In genomic region chr3:112115806-112116383, GRCh38 we compare ENCODE assay signal across 1 cellular context.
TF ChIP-seq lines count a peak whose summit lies in the region.

No MANE protein-coding gene starts in this region.

TF ChIP-seq in GM12878, 131 proteins besides CTCF, POLR2A, EP300 and RAD21 (continued from another document and continues in another):
- no peak for TF ChIP-seq PRDM15 (CRISPR knock-in tag; IDR thresholded peaks at IDR 0.05)
- TF ChIP-seq RAD51 (IDR thresholded peaks at IDR 0.05), result no peak
- no peak for TF ChIP-seq SIN3A (IDR thresholded peaks at IDR 0.05; ENCODE audit: low read depth, low read length)
- 0 out of 2 replicates have a peak, but pooled peaks have one; percentile 14 for TF ChIP-seq GATAD2B (conservative IDR thresholded peaks at IDR 0.05; ENCODE audit: low read depth)
- TF ChIP-seq ZNF274 (IDR thresholded peaks at IDR 0.05; ENCODE audit: insufficient read depth, insufficient read length), result no peak
- TF ChIP-seq PAX5 (IDR thresholded peaks at IDR 0.05; ENCODE audit: borderline replicate concordance, low read depth, low read length), result 0 out of 2 replicates have a peak, but pooled peaks have one; percentile 24
- no peak for TF ChIP-seq YY1 (IDR thresholded peaks at IDR 0.05; ENCODE audit: low read depth, low read length)
- TF ChIP-seq MTA3 (IDR thresholded peaks at IDR 0.05; ENCODE audit: borderline replicate concordance, low read length), result no peak; the same call in 1 of the 2 replicates
- no peak for TF ChIP-seq RCOR1 (conservative IDR thresholded peaks at IDR 0.05; ENCODE audit: low read depth, low read length)
- TF ChIP-seq, protein P1, sequence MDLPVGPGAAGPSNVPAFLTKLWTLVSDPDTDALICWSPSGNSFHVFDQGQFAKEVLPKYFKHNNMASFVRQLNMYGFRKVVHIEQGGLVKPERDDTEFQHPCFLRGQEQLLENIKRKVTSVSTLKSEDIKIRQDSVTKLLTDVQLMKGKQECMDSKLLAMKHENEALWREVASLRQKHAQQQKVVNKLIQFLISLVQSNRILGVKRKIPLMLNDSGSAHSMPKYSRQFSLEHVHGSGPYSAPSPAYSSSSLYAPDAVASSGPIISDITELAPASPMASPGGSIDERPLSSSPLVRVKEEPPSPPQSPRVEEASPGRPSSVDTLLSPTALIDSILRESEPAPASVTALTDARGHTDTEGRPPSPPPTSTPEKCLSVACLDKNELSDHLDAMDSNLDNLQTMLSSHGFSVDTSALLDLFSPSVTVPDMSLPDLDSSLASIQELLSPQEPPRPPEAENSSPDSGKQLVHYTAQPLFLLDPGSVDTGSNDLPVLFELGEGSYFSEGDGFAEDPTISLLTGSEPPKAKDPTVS (IDR thresholded peaks at IDR 0.05; ENCODE audit: low read depth, low read length), result no peak
- no peak for TF ChIP-seq ZSCAN29 (IDR thresholded peaks at IDR 0.05)
- TF ChIP-seq ZNF24 (IDR thresholded peaks at IDR 0.05), result no peak
- no peak for TF ChIP-seq SREBF1 (IDR thresholded peaks at IDR 0.05; ENCODE audit: low read length)
- TF ChIP-seq EGR1 (IDR thresholded peaks at IDR 0.05; ENCODE audit: borderline replicate concordance in 1 of 2, low read depth in 2 of 2, low read length in 2 of 2), result no peak
- no peak for TF ChIP-seq BCL11A (IDR thresholded peaks at IDR 0.05; ENCODE audit: low read depth, low read length)
- no peak for TF ChIP-seq BCLAF1 (IDR thresholded peaks at IDR 0.05)
- no peak for TF ChIP-seq DPF2 (IDR thresholded peaks at IDR 0.05)
- peak; percentile 91 for TF ChIP-seq TCF12 (IDR thresholded peaks at IDR 0.05; ENCODE audit: low read depth, low read length)
- no peak for TF ChIP-seq ATF3 (IDR thresholded peaks at IDR 0.05; ENCODE audit: borderline replicate concordance, extremely low read depth, low read depth, low read length)
- no peak for TF ChIP-seq CHD1 (IDR thresholded peaks at IDR 0.05; ENCODE audit: low read depth, low read length)
- TF ChIP-seq, protein P2, sequence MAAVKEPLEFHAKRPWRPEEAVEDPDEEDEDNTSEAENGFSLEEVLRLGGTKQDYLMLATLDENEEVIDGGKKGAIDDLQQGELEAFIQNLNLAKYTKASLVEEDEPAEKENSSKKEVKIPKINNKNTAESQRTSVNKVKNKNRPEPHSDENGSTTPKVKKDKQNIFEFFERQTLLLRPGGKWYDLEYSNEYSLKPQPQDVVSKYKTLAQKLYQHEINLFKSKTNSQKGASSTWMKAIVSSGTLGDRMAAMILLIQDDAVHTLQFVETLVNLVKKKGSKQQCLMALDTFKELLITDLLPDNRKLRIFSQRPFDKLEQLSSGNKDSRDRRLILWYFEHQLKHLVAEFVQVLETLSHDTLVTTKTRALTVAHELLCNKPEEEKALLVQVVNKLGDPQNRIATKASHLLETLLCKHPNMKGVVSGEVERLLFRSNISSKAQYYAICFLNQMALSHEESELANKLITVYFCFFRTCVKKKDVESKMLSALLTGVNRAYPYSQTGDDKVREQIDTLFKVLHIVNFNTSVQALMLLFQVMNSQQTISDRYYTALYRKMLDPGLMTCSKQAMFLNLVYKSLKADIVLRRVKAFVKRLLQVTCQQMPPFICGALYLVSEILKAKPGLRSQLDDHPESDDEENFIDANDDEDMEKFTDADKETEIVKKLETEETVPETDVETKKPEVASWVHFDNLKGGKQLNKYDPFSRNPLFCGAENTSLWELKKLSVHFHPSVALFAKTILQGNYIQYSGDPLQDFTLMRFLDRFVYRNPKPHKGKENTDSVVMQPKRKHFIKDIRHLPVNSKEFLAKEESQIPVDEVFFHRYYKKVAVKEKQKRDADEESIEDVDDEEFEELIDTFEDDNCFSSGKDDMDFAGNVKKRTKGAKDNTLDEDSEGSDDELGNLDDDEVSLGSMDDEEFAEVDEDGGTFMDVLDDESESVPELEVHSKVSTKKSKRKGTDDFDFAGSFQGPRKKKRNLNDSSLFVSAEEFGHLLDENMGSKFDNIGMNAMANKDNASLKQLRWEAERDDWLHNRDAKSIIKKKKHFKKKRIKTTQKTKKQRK (IDR thresholded peaks at IDR 0.05; ENCODE audit: low read depth, low read length), result no peak
- no peak for TF ChIP-seq IRF5 (IDR thresholded peaks at IDR 0.05; ENCODE audit: borderline replicate concordance)
- TF ChIP-seq TCF7 (IDR thresholded peaks at IDR 0.05; ENCODE audit: borderline replicate concordance), result no peak
- TF ChIP-seq, protein P3, sequence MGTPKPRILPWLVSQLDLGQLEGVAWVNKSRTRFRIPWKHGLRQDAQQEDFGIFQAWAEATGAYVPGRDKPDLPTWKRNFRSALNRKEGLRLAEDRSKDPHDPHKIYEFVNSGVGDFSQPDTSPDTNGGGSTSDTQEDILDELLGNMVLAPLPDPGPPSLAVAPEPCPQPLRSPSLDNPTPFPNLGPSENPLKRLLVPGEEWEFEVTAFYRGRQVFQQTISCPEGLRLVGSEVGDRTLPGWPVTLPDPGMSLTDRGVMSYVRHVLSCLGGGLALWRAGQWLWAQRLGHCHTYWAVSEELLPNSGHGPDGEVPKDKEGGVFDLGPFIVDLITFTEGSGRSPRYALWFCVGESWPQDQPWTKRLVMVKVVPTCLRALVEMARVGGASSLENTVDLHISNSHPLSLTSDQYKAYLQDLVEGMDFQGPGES (IDR thresholded peaks at IDR 0.05), result no peak
- TF ChIP-seq STAT3 (IDR thresholded peaks at IDR 0.05; ENCODE audit: low read depth, low read length), result no peak
- TF ChIP-seq SMARCA5 (IDR thresholded peaks at IDR 0.05), result no peak
- no peak for TF ChIP-seq SMAD1 (IDR thresholded peaks at IDR 0.05; ENCODE audit: low read depth, partially characterized antibody)
- no peak for TF ChIP-seq RBBP5 (conservative IDR thresholded peaks at IDR 0.05)
- no peak for TF ChIP-seq NR2C2 (IDR thresholded peaks at IDR 0.05; ENCODE audit: borderline replicate concordance, control insufficient read depth, insufficient read length, low read depth)
- no peak for TF ChIP-seq REST (IDR thresholded peaks at IDR 0.05; ENCODE audit: low read depth, low read length)
- no peak for TF ChIP-seq PML (IDR thresholded peaks at IDR 0.05; ENCODE audit: low read length)
- peak; percentile 64; the same call in 1 of the 2 replicates for TF ChIP-seq POLR2AphosphoS5 (IDR thresholded peaks at IDR 0.05; ENCODE audit: low read length)
- no peak for TF ChIP-seq SIX5 (IDR thresholded peaks at IDR 0.05; ENCODE audit: low read depth, low read length, severe bottlenecking)
- no peak for TF ChIP-seq FOXK2 (IDR thresholded peaks at IDR 0.05)
- TF ChIP-seq WRNIP1 (IDR thresholded peaks at IDR 0.05; ENCODE audit: borderline replicate concordance, low read depth, low read length), result no peak
- TF ChIP-seq BACH1 (IDR thresholded peaks at IDR 0.05; ENCODE audit: borderline replicate concordance), result peak; percentile 23; the same call in 1 of the 2 replicates
- TF ChIP-seq RB1 (IDR thresholded peaks at IDR 0.05; ENCODE audit: borderline replicate concordance), result no peak
- TF ChIP-seq JUND (IDR thresholded peaks at IDR 0.05; ENCODE audit: low read depth, low read length), result no peak
- TF ChIP-seq POU2F2 (IDR thresholded peaks at IDR 0.05; ENCODE audit: borderline replicate concordance, low read depth, low read length), result no peak
- TF ChIP-seq, protein P4, sequence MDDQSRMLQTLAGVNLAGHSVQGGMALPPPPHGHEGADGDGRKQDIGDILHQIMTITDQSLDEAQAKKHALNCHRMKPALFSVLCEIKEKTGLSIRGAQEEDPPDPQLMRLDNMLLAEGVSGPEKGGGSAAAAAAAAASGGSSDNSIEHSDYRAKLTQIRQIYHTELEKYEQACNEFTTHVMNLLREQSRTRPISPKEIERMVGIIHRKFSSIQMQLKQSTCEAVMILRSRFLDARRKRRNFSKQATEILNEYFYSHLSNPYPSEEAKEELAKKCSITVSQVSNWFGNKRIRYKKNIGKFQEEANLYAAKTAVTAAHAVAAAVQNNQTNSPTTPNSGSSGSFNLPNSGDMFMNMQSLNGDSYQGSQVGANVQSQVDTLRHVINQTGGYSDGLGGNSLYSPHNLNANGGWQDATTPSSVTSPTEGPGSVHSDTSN (IDR thresholded peaks at IDR 0.05; ENCODE audit: insufficient replicate concordance, low read depth, low read length), result no peak
